Comparison of ENCODE assay signal across 25 cellular contexts in genomic region chr21:38915546-38915945, GRCh38.
DNase-seq lines count a peak whose midpoint lies in the region; TF ChIP-seq lines count a peak whose summit lies in the region.
"Had no signal": no experiment of that assay in that cellular context is flagged by ENCODE, and none has a peak within 500 bp of the region (broad histone marks: within the 10 kb centered on the region; RNA-seq: fewer than 3 reads in every experiment).

No MANE protein-coding gene starts in this region.

- peaks cover 20% of the 10 kb centered on the region for H3K27me3 Mint-ChIP-seq in endodermal cell (ENCODE audit: insufficient read depth)

- H3K9me3 ChIP-seq in endodermal cell (ENCODE audit: control insufficient read depth, low read length) (no peaks in the 10 kb centered on the region), prostate gland (no peaks in the 10 kb centered on the region), uterus (no peaks in the 10 kb centered on the region)
- H3K9me3 ChIP-seq: left ventricle myocardium inferior, upper lobe of right lung had no signal

- 77 to 90% methylated on average over 4 of the region's 4 CpGs for WGBS in endodermal cell (ENCODE audit: insufficient coverage in 1 of 2, insufficient read length in 1 of 2), 2 experiments
- 52% methylated on average over 4 of the region's 4 CpGs for WGBS in prostate gland

- DNase-seq in NCI-H2107 treated with DMSO at 0.1 percent for 48 hours (lab: John Stamatoyannopoulos, UW; ENCODE audit: unreplicated experiment), result peak; percentile 57
- DNase-seq in NCI-H2107 (lab: John Stamatoyannopoulos, UW), result no peak
- DNase-seq in endodermal cell, result peak; percentile 38
- DNase-seq in prostate gland (ENCODE audit: low spot score), result no peak
- DNase-seq in uterus, result no peak
- DNase-seq in coronary artery (ENCODE audit: low spot score), result no peak
- DNase-seq in OCI-M2 (lab: John Stamatoyannopoulos, UW; ENCODE audit: unreplicated experiment), result no peak
- no peak for DNase-seq in activated effector memory CD4-positive, alpha-beta T cell treated with anti-CD3 and anti-CD28 coated beads, Interleukin-2, amount 50 U/mL, for 16 hours
- DNase-seq: activated CD4-positive, alpha-beta T cell treated with anti-CD3 and anti-CD28 coated beads for 4 hours; activated CD8-positive, alpha-beta memory T cell treated with anti-CD3 and anti-CD28 coated beads for 24 hours; activated gamma-delta T cell; CD4-positive, CD25-positive, alpha-beta regulatory T cell; central memory CD4-positive, alpha-beta T cell; EL; GOT3; KBM-7; left ventricle myocardium inferior; MM.1S; naive thymus-derived CD4-positive, alpha-beta T cell; NCI-H1417 treated with DMSO at 0.1 percent for 48 hours; PC-3; stimulated activated CD4-positive, alpha-beta T cell treated with anti-CD3 and anti-CD28 coated beads, Interleukin-2, amount 100 ng/mL, for 24 hours; upper lobe of right lung had no signal

- no peaks in the 10 kb centered on the region for H3K9me3 Mint-ChIP-seq in endodermal cell
- H3K9me3 Mint-ChIP-seq: naive thymus-derived CD4-positive, alpha-beta T cell; T-helper 2 cell treated with Interferon-gamma antibody and Interleukin-4, amounts not matched to agents 5 μg/mL and 100 μg/mL, for 36 hours had no signal

- H3K4me1 ChIP-seq in endodermal cell (ENCODE audit: control insufficient read depth, insufficient read depth, low read length), result peaks cover 23% of the 10 kb centered on the region
- no peaks in the 10 kb centered on the region for H3K4me1 ChIP-seq in prostate gland (replicated peaks)
- peaks cover 8% of the 10 kb centered on the region in 2 donors for H3K4me1 ChIP-seq in uterus

- peak overlapping the region; percentile 46 for H3K27ac Mint-ChIP-seq in endodermal cell
- H3K27ac Mint-ChIP-seq: CD4-positive, CD25-positive, alpha-beta regulatory T cell; naive thymus-derived CD4-positive, alpha-beta T cell; T-helper 2 cell treated with Interferon-gamma antibody and Interleukin-4, amounts not matched to agents 5 μg/mL and 100 μg/mL, for 36 hours had no signal

- no peaks in the 10 kb centered on the region for H3K36me3 Mint-ChIP-seq in endodermal cell (ENCODE audit: low read depth)
- H3K36me3 Mint-ChIP-seq: CD4-positive, CD25-positive, alpha-beta regulatory T cell; naive thymus-derived CD4-positive, alpha-beta T cell had no signal

- no peak overlapping the region for H3K9ac ChIP-seq in endodermal cell (ENCODE audit: extremely low read depth, low read length, poor library complexity, severe bottlenecking)

- peak overlapping the region; percentile 4 for H3K4me3 ChIP-seq in endodermal cell (ENCODE audit: low read length)
- no peak overlapping the region for H3K4me3 ChIP-seq in prostate gland
- no peak overlapping the region for H3K4me3 ChIP-seq in uterus
- H3K4me3 ChIP-seq in coronary artery, result no peak overlapping the region
- H3K4me3 ChIP-seq: left ventricle myocardium inferior, smooth muscle cell, upper lobe of right lung had no signal

- H3K27me3 ChIP-seq in endodermal cell (ENCODE audit: control insufficient read depth, insufficient read depth, low read length, poor library complexity, severe bottlenecking), result no peaks in the 10 kb centered on the region
- H3K27me3 ChIP-seq in prostate gland (replicated peaks; ENCODE audit: insufficient read depth), result no peaks in the 10 kb centered on the region
- no peaks in the 10 kb centered on the region for H3K27me3 ChIP-seq in uterus
- H3K27me3 ChIP-seq: upper lobe of right lung had no signal

- no peak for TF ChIP-seq CTCF in endodermal cell (conservative IDR thresholded peaks at IDR 0.05)
- TF ChIP-seq CTCF in prostate gland (IDR thresholded peaks at IDR 0.05), result no peak
- TF ChIP-seq CTCF in uterus (IDR thresholded peaks at IDR 0.05), result no peak
- TF ChIP-seq CTCF in coronary artery (IDR thresholded peaks at IDR 0.05), result no peak

- peaks cover 50% of the 10 kb centered on the region for H3K4me1 Mint-ChIP-seq in endodermal cell
- H3K4me1 Mint-ChIP-seq: CD4-positive, CD25-positive, alpha-beta regulatory T cell had no signal

- intact Hi-C loops in prostate gland (cut with DNase I), result no loop called here
- intact Hi-C loops in uterus (cut with DNase I; ENCODE audit: low total_unique reads), result no loop called here

- no peaks in the 10 kb centered on the region for H3K36me3 ChIP-seq in endodermal cell (ENCODE audit: control insufficient read depth, insufficient read depth, low read length)
- no peaks in the 10 kb centered on the region for H3K36me3 ChIP-seq in prostate gland
- H3K36me3 ChIP-seq in uterus, result no peaks in the 10 kb centered on the region
- H3K36me3 ChIP-seq: left ventricle myocardium inferior, upper lobe of right lung had no signal

- H3K27ac ChIP-seq in endodermal cell (ENCODE audit: low read depth, low read length), result no peak overlapping the region
- peak overlapping the region; percentile 69 to 86 for H3K27ac ChIP-seq in prostate gland
- H3K27ac ChIP-seq in uterus, result peak overlapping the region; percentile 87 to 88
- H3K27ac ChIP-seq in coronary artery, result peak overlapping the region in 1 of 2 donors; percentile 17
- H3K27ac ChIP-seq: left ventricle myocardium inferior, upper lobe of right lung had no signal

- no peak overlapping the region for H3K4me3 Mint-ChIP-seq in endodermal cell
- H3K4me3 Mint-ChIP-seq: CD4-positive, CD25-positive, alpha-beta regulatory T cell; naive thymus-derived CD4-positive, alpha-beta T cell; T-helper 2 cell treated with Interferon-gamma antibody and Interleukin-4, amounts not matched to agents 5 μg/mL and 100 μg/mL, for 36 hours had no signal

- TF ChIP-seq POLR2A in prostate gland (IDR thresholded peaks at IDR 0.05), result no peak
- TF ChIP-seq POLR2A in uterus (IDR thresholded peaks at IDR 0.05), result no peak

Comparison
In these comparisons a context has a peak if more than half of its experiments do, and no peak if none do; other contexts are left out.
1. DNase-seq: peak in NCI-H2107 treated with DMSO at 0.1 percent for 48 hours (single experiment) and endodermal cell (single experiment); none in NCI-H2107 (single experiment), prostate gland (single experiment), uterus (0 of 2), coronary artery (single experiment), OCI-M2 (single experiment) and activated effector memory CD4-positive, alpha-beta T cell treated with anti-CD3 and anti-CD28 coated beads, Interleukin-2, amount 50 U/mL, for 16 hours (single experiment).